Comparison of ENCODE assay signal across 8 cellular contexts in genomic region chr11:61477734-61478148, GRCh38. TPM values are rescaled to one million over a fixed set of nuclear protein-coding genes. Genes with fewer than 3 reads are reported as not detected.
DNase-seq lines count a peak whose midpoint lies in the region; ATAC-seq and TF ChIP-seq lines count a peak whose summit lies in the region.

No MANE protein-coding gene starts in this region.

- H3K27me3 ChIP-seq in neutrophil (peaks cover 18% of the 10 kb centered on the region), thyroid gland (no peaks in the 10 kb centered on the region)

- H3K9me3 ChIP-seq in neutrophil (no peaks in the 10 kb centered on the region), thyroid gland (no peaks in the 10 kb centered on the region)

- H3K27ac ChIP-seq in neutrophil (no peak overlapping the region), thyroid gland (no peak overlapping the region)

- no peak overlapping the region for H3K4me3 ChIP-seq in epithelial cell of esophagus (ENCODE audit: low read length)
- H3K4me3 ChIP-seq in neutrophil (ENCODE audit: low read depth in 1 of 2, low read length in 1 of 2): no peak overlapping the region
- no peak overlapping the region for H3K4me3 ChIP-seq in thyroid gland (replicated peaks in 1 of 3)

- TF ChIP-seq CTCF in LNCAP (IDR thresholded peaks at IDR 0.05): peak; percentile 95
- peak; percentile 83 for TF ChIP-seq CTCF in epithelial cell of esophagus (IDR thresholded peaks at IDR 0.05; ENCODE audit: insufficient read depth, low read depth, low read length, missing control alignments)
- peak; percentile 84 for TF ChIP-seq CTCF in neutrophil (IDR thresholded peaks at IDR 0.05)
- peak; percentile 76 to 98 (median 88) for TF ChIP-seq CTCF in thyroid gland (IDR thresholded peaks at IDR 0.05)

- TF ChIP-seq POLR2A in thyroid gland (IDR thresholded peaks at IDR 0.05): no peak

- no peaks in the 10 kb centered on the region for H3K4me1 ChIP-seq in neutrophil (ENCODE audit: control insufficient read depth in 1 of 2, insufficient read depth in 1 of 2, low read depth in 1 of 2, low read length in 1 of 2)
- peaks cover 0 to 17% of the 10 kb centered on the region in 2 donors for H3K4me1 ChIP-seq in thyroid gland

- H3K36me3 ChIP-seq in neutrophil: peaks cover 15% of the 10 kb centered on the region
- no peaks in the 10 kb centered on the region for H3K36me3 ChIP-seq in thyroid gland

- ATAC-seq in HG03039 (IDR thresholded peaks at IDR 0.05; ENCODE audit: unreplicated experiment): no peak

- intact Hi-C loops in thyroid gland (cut with DNase I): loop anchor here (2.0 kb wide), 2 partner anchors 39 to 151 kb away; no protein-coding TSS in a partner anchor

- DNase-seq in D341Med (ENCODE audit: low spot score) (peak; percentile 85), epithelial cell of esophagus (ENCODE audit: low read depth) (peak; percentile 19), thyroid gland (peak; percentile 35 to 38), COLO829 (ENCODE audit: low spot score) (no peak)
- peak; percentile 31 for DNase-seq in activated CD8-positive, alpha-beta memory T cell treated with anti-CD3 and anti-CD28 coated beads for 4 hours (ENCODE audit: low read depth in 2 of 2)

- WGBS in thyroid gland, 2 donors: 5 to 6% methylated on average over 7 to 14 of the region's 18 CpGs

RNA-seq across cellular contexts. Expression of gene LRRC10B, which starts 30.8 kb away (rescaled TPM):
- total RNA-seq in thyroid gland: 1 to 10 TPM in 1 of 4 donors, under 1 TPM in 3; 0.22 to 3.0 (median 0.66) TPM

RNA-seq across cellular contexts. Expression of gene SDHAF2, which starts 47.8 kb away (rescaled TPM):
- total RNA-seq in thyroid gland: 10 to 100 TPM; 41.0 to 74.3 (median 44.0) TPM

RNA-seq across cellular contexts. Expression of gene CPSF7, which starts 48.0 kb away (rescaled TPM):
- 10 to 100 TPM; 58.8 to 95.1 (median 72.8) TPM for total RNA-seq in thyroid gland
